ENCODE assay signal across 20 cellular contexts in the genomic region with DNA sequence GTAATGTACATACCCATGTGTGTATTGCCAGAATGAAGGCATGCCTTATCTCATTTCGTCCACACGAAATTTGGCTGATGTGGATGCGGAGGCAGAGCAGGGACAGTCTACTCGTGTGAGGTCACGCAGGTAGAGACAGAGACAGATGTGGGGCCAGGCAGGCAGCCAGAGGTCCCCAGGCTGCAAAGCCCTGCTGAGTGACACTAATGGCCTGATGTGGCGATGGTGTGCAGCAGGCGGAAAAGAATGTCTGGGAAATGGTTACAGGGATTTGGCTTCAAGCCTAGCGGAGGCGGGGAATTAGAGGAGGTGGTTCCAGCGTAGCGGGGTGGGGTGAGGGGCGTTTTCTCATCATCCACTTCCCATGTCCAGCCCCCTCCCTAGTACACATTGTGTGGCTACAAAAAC. TPM values are rescaled to one million over a fixed set of nuclear protein-coding genes. Genes with fewer than 3 reads are reported as not detected.
DNase-seq lines count a peak whose midpoint lies in the region; ATAC-seq, FAIRE-seq and TF ChIP-seq lines count a peak whose summit lies in the region.
"Had no signal": no experiment of that assay in that cellular context is flagged by ENCODE, and none has a peak within 500 bp of the region (broad histone marks: within the 10 kb centered on the region; RNA-seq: fewer than 3 reads in every experiment).

No MANE protein-coding gene starts in this region.

- H3K4me1 ChIP-seq in HepG2 (ENCODE audit: insufficient read depth, low read length) (no peaks in the 10 kb centered on the region), right lobe of liver (no peaks in the 10 kb centered on the region), PC-9 (replicated peaks; ENCODE audit: insufficient read depth) (peaks cover 65% of the 10 kb centered on the region), mucosa of descending colon (ENCODE audit: low read depth) (peaks cover 4% of the 10 kb centered on the region)
- H3K4me1 ChIP-seq: lower lobe of right lung had no signal

- H3K4me2 ChIP-seq in HepG2 (ENCODE audit: low read depth, low read length) (0 out of 2 replicates have a peak overlapping the region, but pooled peaks have one; percentile 10), PC-9 (peak overlapping the region; percentile 41)

- H3K27me3 Mint-ChIP-seq in MCF 10A (ENCODE audit: insufficient read depth, unreplicated experiment), result no peaks in the 10 kb centered on the region

- no TSS peak for BruUV-seq in HepG2 (replicated peaks; lab: Mats Ljungman, UMichigan)
- BruUV-seq in PC-9 (replicated peaks; lab: Mats Ljungman, UMichigan), result no TSS peak
- no TSS peak for BruUV-seq in MCF 10A (replicated peaks; lab: Mats Ljungman, UMichigan)

- H3K79me2 ChIP-seq in HepG2 (ENCODE audit: insufficient read depth, low read length) (no peaks in the 10 kb centered on the region), PC-9 (ENCODE audit: low read depth) (no peaks in the 10 kb centered on the region)

- CTCF ChIA-PET in HepG2 (lab: Yijun Ruan, JAX; ENCODE audit: low intra/inter-chr PET ratio, low total read pairs) (no interaction called here), PC-9 (lab: Charles Lee) (interaction anchor here (0.6 kb wide), 1 partner anchor 85 kb away, joined by 3 read pairs; no protein-coding TSS in a partner anchor), MCF 10A (lab: Yijun Ruan, JAX) (no interaction called here)

- H3K36me3 Mint-ChIP-seq in MCF 10A (ENCODE audit: insufficient read depth, unreplicated experiment), result no peaks in the 10 kb centered on the region

- H3K4me3 ChIP-seq in HepG2 (replicated peaks in 1 of 3; ENCODE audit: insufficient read depth in 1 of 3, low read depth in 2 of 3, low read length in 3 of 3), result no peak overlapping the region
- no peak overlapping the region for H3K4me3 ChIP-seq in right lobe of liver
- no peak overlapping the region for H3K4me3 ChIP-seq in PC-9
- no peak overlapping the region for H3K4me3 ChIP-seq in mucosa of descending colon
- H3K4me3 ChIP-seq: heart right ventricle, lower lobe of right lung, MG63 had no signal

- TF ChIP-seq RAD21 in HepG2 (CRISPR knock-in tag; IDR thresholded peaks at IDR 0.05), result no peak

- H3K4me3 Mint-ChIP-seq in MCF 10A (ENCODE audit: unreplicated experiment), result no peak overlapping the region
- H3K4me3 Mint-ChIP-seq: activated CD4-positive, alpha-beta T cell treated with anti-CD3 and anti-CD28 coated beads for 36 hours; activated T-cell treated with anti-CD3 and anti-CD28 coated beads, Interleukin-2, amount 50 U/mL, for 4 hours; T-helper 1 cell treated with Interleukin-12 subunit alpha and Interleukin-12 subunit beta and Interleukin-4 antibody, amounts not matched to agents 30 μg/mL and 1 μg/mL, for 36 hours had no signal

- DNase-seq in HepG2 (ENCODE audit: low spot score) (peak; percentile 15), right lobe of liver (no peak), PC-9 (peak; percentile 73 to 82), mucosa of descending colon (peak; percentile 62 to 80 (median 67)), urothelium cell line (ENCODE audit: low spot score) (peak; percentile 32), MCF 10A (ENCODE audit: unreplicated experiment) (no peak)
- DNase-seq: activated CD4-positive, alpha-beta T cell treated with anti-CD3 and anti-CD28 coated beads for 36 hours; activated T-cell treated with anti-CD3 and anti-CD28 coated beads, Interleukin-2, amount 50 U/mL, for 4 hours; HCEC 1CT; heart right ventricle; lower lobe of right lung; MG63; NCI-H510A treated with DMSO at 0.1 percent for 48 hours; RPMI8226 had no signal

- 14% methylated on average over 11 of the region's 12 CpGs for WGBS in HepG2 (ENCODE audit: low lambda C conversion rate)
- WGBS in right lobe of liver (ENCODE audit: insufficient coverage, low coverage, low lambda C conversion rate, missing lambda C conversion rate), result 0% methylated on average over 1 of the region's 12 CpGs

- TF ChIP-seq EP300 in HepG2 (IDR thresholded peaks at IDR 0.05; ENCODE audit: low read depth in 2 of 2, low read length in 2 of 2) (no peak), HepG2 (CRISPR knock-in tag; IDR thresholded peaks at IDR 0.05; ENCODE audit: borderline replicate concordance) (no peak)

- intact Hi-C loops in HepG2 (cut with micrococcal nuclease; ENCODE audit: unreplicated experiment) (no loop called here), right lobe of liver (cut with DNase I) (loop anchor here (5.0 to 10.0 kb wide), 2 partner anchors 87 to 90 kb away; no protein-coding TSS in a partner anchor), PC-9 (cut with micrococcal nuclease; ENCODE audit: unreplicated experiment) (loop anchor here (1.0 to 5.0 kb wide), 4 partner anchors 38 to 200 kb away; a partner anchor contains a TSS), mucosa of descending colon (cut with DNase I, micrococcal nuclease) (no loop called here), MCF 10A (cut with micrococcal nuclease) (no loop called here)

- ATAC-seq in HepG2 (peak; percentile 51; the same call in 2 of the 3 replicates), right lobe of liver (no peak), mucosa of descending colon (peak; percentile 70), HG02885 (IDR thresholded peaks at IDR 0.05; ENCODE audit: poor library complexity, unreplicated experiment) (no peak), HG02623 (IDR thresholded peaks at IDR 0.05; ENCODE audit: unreplicated experiment) (no peak)
- ATAC-seq: activated CD4-positive, alpha-beta T cell treated with anti-CD3 and anti-CD28 coated beads for 36 hours; activated T-cell treated with anti-CD3 and anti-CD28 coated beads, Interleukin-2, amount 50 U/mL, for 4 hours had no signal

- no peak for FAIRE-seq in HepG2 (lab: Jason Lieb, UNC)
- FAIRE-seq in urothelium cell line (lab: Jason Lieb, UNC), result no peak

- H2AFZ ChIP-seq in HepG2 (ENCODE audit: low read length), result no peak overlapping the region
- no peak overlapping the region for H2AFZ ChIP-seq in PC-9

- TF ChIP-seq POLR2A in HepG2 (IDR thresholded peaks at IDR 0.05; ENCODE audit: insufficient read depth in 1 of 2, low read depth in 2 of 2, low read length in 2 of 2), result no peak
- TF ChIP-seq POLR2A in right lobe of liver (IDR thresholded peaks at IDR 0.05), result no peak

- H4K20me1 ChIP-seq in HepG2 (ENCODE audit: insufficient read depth, low read length) (no peaks in the 10 kb centered on the region), PC-9 (ENCODE audit: insufficient read depth) (no peaks in the 10 kb centered on the region)

- H3K27ac ChIP-seq in HepG2 (ENCODE audit: extremely low read length, insufficient read depth, low read length), result no peak overlapping the region
- H3K27ac ChIP-seq in right lobe of liver, result no peak overlapping the region
- H3K27ac ChIP-seq in PC-9, result peak overlapping the region; percentile 57
- H3K27ac ChIP-seq: heart right ventricle, lower lobe of right lung, neutrophil had no signal

- H3F3A ChIP-seq in PC-9 (ENCODE audit: insufficient read depth, low read depth), result peaks cover 45% of the 10 kb centered on the region

- no peak for TF ChIP-seq CTCF in HepG2 (CRISPR knock-in tag; IDR thresholded peaks at IDR 0.05)
- TF ChIP-seq CTCF in right lobe of liver (IDR thresholded peaks at IDR 0.05), result no peak
- no peak for TF ChIP-seq CTCF in PC-9 (conservative IDR thresholded peaks at IDR 0.05)
- no peak for TF ChIP-seq CTCF in mucosa of descending colon (IDR thresholded peaks at IDR 0.05)
- no peak for TF ChIP-seq CTCF in MCF 10A (IDR thresholded peaks at IDR 0.05; ENCODE audit: unreplicated experiment)

- peaks cover 21% of the 10 kb centered on the region for H3K9me3 Mint-ChIP-seq in MCF 10A (ENCODE audit: unreplicated experiment)
- H3K9me3 Mint-ChIP-seq: activated T-cell treated with anti-CD3 and anti-CD28 coated beads, Interleukin-2, amount 50 U/mL, for 4 hours; T-helper 1 cell treated with Interleukin-12 subunit alpha and Interleukin-12 subunit beta and Interleukin-4 antibody, amounts not matched to agents 30 μg/mL and 1 μg/mL, for 36 hours had no signal

- no peaks in the 10 kb centered on the region for H3K4me1 Mint-ChIP-seq in MCF 10A (ENCODE audit: insufficient read depth, unreplicated experiment)
- H3K4me1 Mint-ChIP-seq: activated CD4-positive, alpha-beta T cell treated with anti-CD3 and anti-CD28 coated beads for 36 hours had no signal

- H3K9me2 ChIP-seq in PC-9 (ENCODE audit: insufficient read depth), result no peaks in the 10 kb centered on the region

- in situ Hi-C loops in HepG2 (cut with HindIII; ENCODE audit: extremely low pct_ligation_motif_present, low pct_unique_long_range_greater_than_20kb), result no loop called here

- H3K27me3 ChIP-seq in HepG2 (ENCODE audit: control insufficient read depth in 1 of 2, insufficient read depth in 2 of 2, low read length in 2 of 2), result 0 out of 5 replicates have a peak, but pooled peaks cover 0 to under 1% of the 10 kb centered on the region in 2 experiments
- no peaks in the 10 kb centered on the region for H3K27me3 ChIP-seq in right lobe of liver
- H3K27me3 ChIP-seq in PC-9 (ENCODE audit: insufficient read depth, low read depth), result no peaks in the 10 kb centered on the region
- H3K27me3 ChIP-seq: MG63 had no signal

- no peaks in the 10 kb centered on the region for H3K36me3 ChIP-seq in HepG2 (replicated peaks in 1 of 2; ENCODE audit: control insufficient read depth in 1 of 2, insufficient read depth in 2 of 2, low read length in 2 of 2)
- no peaks in the 10 kb centered on the region for H3K36me3 ChIP-seq in right lobe of liver
- no peaks in the 10 kb centered on the region for H3K36me3 ChIP-seq in PC-9 (ENCODE audit: low read depth)
- no peaks in the 10 kb centered on the region for H3K36me3 ChIP-seq in mucosa of descending colon (ENCODE audit: low read depth)
- H3K36me3 ChIP-seq: heart right ventricle, lower lobe of right lung, MG63, neutrophil had no signal

- H3K27ac Mint-ChIP-seq in MCF 10A (ENCODE audit: low read depth, unreplicated experiment), result no peak overlapping the region
- H3K27ac Mint-ChIP-seq: activated CD4-positive, alpha-beta T cell treated with anti-CD3 and anti-CD28 coated beads for 36 hours; T-helper 1 cell treated with Interleukin-12 subunit alpha and Interleukin-12 subunit beta and Interleukin-4 antibody, amounts not matched to agents 30 μg/mL and 1 μg/mL, for 36 hours had no signal

- H3K9me3 ChIP-seq in HepG2 (ENCODE audit: low read length) (no peaks in the 10 kb centered on the region), right lobe of liver (no peaks in the 10 kb centered on the region), PC-9 (ENCODE audit: insufficient read depth, low read depth) (no peaks in the 10 kb centered on the region), mucosa of descending colon (no peaks in the 10 kb centered on the region)
- H3K9me3 ChIP-seq: heart right ventricle, lower lobe of right lung, MG63, neutrophil had no signal

- POLR2A ChIA-PET in HepG2 (lab: Yijun Ruan, JAX) (no interaction called here), PC-9 (lab: Charles Lee; ENCODE audit: unreplicated experiment) (no interaction called here), MCF 10A (lab: Yijun Ruan, JAX) (no interaction called here)

- H3K9ac ChIP-seq in HepG2 (ENCODE audit: insufficient read depth, low read depth, low read length), result no peak overlapping the region

RNA-seq across cellular contexts. Expression of a gene that starts 4.2 kb away (rescaled TPM):
- not detected in 2 replicates for total RNA-seq in HepG2 (2016; rRNA removed; fragmentation: Illumina TruSeq; extraction: Trizol)
- total RNA-seq in HepG2 (2016; cell fraction: cytosol; rRNA removed; fragmentation: Illumina TruSeq; extraction: Trizol; ENCODE audit: low read depth), result not detected in 2 replicates
- total RNA-seq in HepG2 (2016; cell fraction: insoluble cytoplasmic fraction; rRNA removed; fragmentation: Illumina TruSeq; extraction: Trizol), result not detected in 2 replicates
- total RNA-seq in HepG2 (2016; cell fraction: membrane; rRNA removed; fragmentation: Illumina TruSeq; extraction: Trizol), result not detected in 2 replicates
- not detected in 2 replicates for total RNA-seq in HepG2 (2016; cell fraction: nucleus; rRNA removed; fragmentation: Illumina TruSeq; extraction: Trizol)
- polyA plus RNA-seq in HepG2 (2011; rRNA removed), result not detected in 2 replicates
- not detected in 2 replicates for polyA plus RNA-seq in HepG2 (2011; cell fraction: cytosol; rRNA removed)
- polyA plus RNA-seq in HepG2 (2011; cell fraction: nucleus; rRNA removed), result not detected in 2 replicates
- polyA plus RNA-seq in HepG2 (2012), result not detected in 2 replicates
- not detected in 2 replicates for polyA plus RNA-seq in HepG2 (2016; cell fraction: cytosol; fragmentation: Illumina TruSeq; extraction: Trizol; ENCODE audit: low read depth)
- not detected in 2 replicates for polyA plus RNA-seq in HepG2 (2016; cell fraction: insoluble cytoplasmic fraction; fragmentation: Illumina TruSeq; extraction: Trizol; ENCODE audit: low read depth)
- polyA plus RNA-seq in HepG2 (2016; cell fraction: membrane; fragmentation: Illumina TruSeq; extraction: Trizol; ENCODE audit: low read depth), result not detected in 2 replicates
- polyA plus RNA-seq in HepG2 (2016; cell fraction: nucleus; fragmentation: Illumina TruSeq; extraction: Trizol; ENCODE audit: insufficient read depth, low read depth), result not detected in 2 replicates
- polyA minus RNA-seq in HepG2 (2011; rRNA and poly(A)+ RNA removed; ENCODE audit: low replicate concordance), result not detected in 2 replicates
- not detected in 2 replicates for polyA minus RNA-seq in HepG2 (2011; cell fraction: cytosol; rRNA and poly(A)+ RNA removed)
- not detected in 2 replicates for polyA minus RNA-seq in HepG2 (2011; cell fraction: nucleus; rRNA and poly(A)+ RNA removed)
- not detected for total RNA-seq in right lobe of liver
- total RNA-seq in PC-9 (2021), result not detected in 2 replicates
- total RNA-seq in mucosa of descending colon, result not detected
- total RNA-seq in MCF 10A (2022), result not detected in 2 replicates
- total RNA-seq: activated CD4-positive, alpha-beta T cell treated with anti-CD3 and anti-CD28 coated beads for 36 hours; activated T-cell treated with anti-CD3 and anti-CD28 coated beads, Interleukin-2, amount 50 U/mL, for 4 hours; heart right ventricle; lower lobe of right lung; subcutaneous adipose tissue had no signal
- polyA plus RNA-seq: adipose tissue, heart right ventricle had no signal

RNA-seq across cellular contexts. Expression of a gene that starts 36.1 kb away (rescaled TPM):
- total RNA-seq in HepG2 (2016; rRNA removed; fragmentation: Illumina TruSeq; extraction: Trizol) (5.5 and 6.4 TPM in 2 replicates), right lobe of liver (10 to 100 TPM; 49.1 to 89.0 (median 65.8) TPM), PC-9 (2021) (115 and 169 TPM in 2 replicates), mucosa of descending colon (100 to 1,000 TPM; 268 to 606 (median 586) TPM), MCF 10A (2022) (not detected in 2 replicates)
- 0.53 and 0.61 TPM in 2 replicates for total RNA-seq in HepG2 (2016; cell fraction: cytosol; rRNA removed; fragmentation: Illumina TruSeq; extraction: Trizol; ENCODE audit: low read depth)
- total RNA-seq in HepG2 (2016; cell fraction: insoluble cytoplasmic fraction; rRNA removed; fragmentation: Illumina TruSeq; extraction: Trizol), result 4.9 and 6.5 TPM in 2 replicates
- total RNA-seq in HepG2 (2016; cell fraction: membrane; rRNA removed; fragmentation: Illumina TruSeq; extraction: Trizol), result 2.1 and 2.4 TPM in 2 replicates
- 4.0 and 5.6 TPM in 2 replicates for total RNA-seq in HepG2 (2016; cell fraction: nucleus; rRNA removed; fragmentation: Illumina TruSeq; extraction: Trizol)
- polyA plus RNA-seq in HepG2 (2011; rRNA removed), result 5.8 and 8.0 TPM in 2 replicates
- polyA plus RNA-seq in HepG2 (2011; cell fraction: cytosol; rRNA removed), result 5.0 and 5.4 TPM in 2 replicates
- polyA plus RNA-seq in HepG2 (2011; cell fraction: nucleus; rRNA removed), result 15.1 and 15.8 TPM in 2 replicates
- polyA plus RNA-seq in HepG2 (2012), result 5.1 and 8.9 TPM in 2 replicates
- polyA plus RNA-seq in HepG2 (2016; cell fraction: cytosol; fragmentation: Illumina TruSeq; extraction: Trizol; ENCODE audit: low read depth), result 0.88 and 1.1 TPM in 2 replicates
- 6.6 and 11.4 TPM in 2 replicates for polyA plus RNA-seq in HepG2 (2016; cell fraction: insoluble cytoplasmic fraction; fragmentation: Illumina TruSeq; extraction: Trizol; ENCODE audit: low read depth)
- 1.4 and 1.7 TPM in 2 replicates for polyA plus RNA-seq in HepG2 (2016; cell fraction: membrane; fragmentation: Illumina TruSeq; extraction: Trizol; ENCODE audit: low read depth)
- 14.3 and 14.6 TPM in 2 replicates for polyA plus RNA-seq in HepG2 (2016; cell fraction: nucleus; fragmentation: Illumina TruSeq; extraction: Trizol; ENCODE audit: insufficient read depth, low read depth)
- 22.4 TPM in 1 of 2 replicates, not detected in the other for polyA minus RNA-seq in HepG2 (2011; rRNA and poly(A)+ RNA removed; ENCODE audit: low replicate concordance)
- 11.9 and 12.9 TPM in 2 replicates for polyA minus RNA-seq in HepG2 (2011; cell fraction: cytosol; rRNA and poly(A)+ RNA removed)
- polyA minus RNA-seq in HepG2 (2011; cell fraction: nucleus; rRNA and poly(A)+ RNA removed), result 9.0 TPM in 2 replicates
- total RNA-seq: activated CD4-positive, alpha-beta T cell treated with anti-CD3 and anti-CD28 coated beads for 36 hours had no signal

Comparison
In these comparisons a context has a peak if more than half of its experiments do, and no peak if none do; other contexts are left out.
1. ATAC-seq: peak in HepG2 (single experiment) and mucosa of descending colon (single experiment); none in right lobe of liver (0 of 4), HG02885 (single experiment) and HG02623 (single experiment).
2. DNase-seq: peak in HepG2 (single experiment), PC-9 (2 of 2), mucosa of descending colon (3 of 3) and urothelium cell line (single experiment); none in right lobe of liver (0 of 3) and MCF 10A (single experiment).
3. RNA of a gene that starts 36.1 kb away (total RNA-seq): 268 to 606 TPM in mucosa of descending colon, 115 to 169 TPM in PC-9 and 49.1 to 89.0 TPM in right lobe of liver; 0.53 to 6.5 TPM in HepG2 and not detected in MCF 10A; every median in the first group is over 4 times any median in the second.
4. intact Hi-C loops: an anchor here in right lobe of liver (5.0 to 10.0 kb wide) and PC-9 (1.0 to 5.0 kb wide); none called in HepG2, mucosa of descending colon and MCF 10A.